In genomic region chr9:91659529-91660294, GRCh38 we compare ENCODE assay signal across 8 cellular contexts.
DNase-seq lines count a peak whose midpoint lies in the region; ATAC-seq and TF ChIP-seq lines count a peak whose summit lies in the region.

No MANE protein-coding gene starts in this region.

- H3K36me3 ChIP-seq in BE2C (no peaks in the 10 kb centered on the region), HEK293 (ENCODE audit: control insufficient read depth in 2 of 2, insufficient read depth in 1 of 2, low read length in 2 of 2) (no peaks in the 10 kb centered on the region), WERI-Rb-1 (no peaks in the 10 kb centered on the region)
- H3K36me3 ChIP-seq in CD8-positive, alpha-beta memory T cell (ENCODE audit: insufficient read depth, low read length) = no peaks in the 10 kb centered on the region
- no peaks in the 10 kb centered on the region for H3K36me3 ChIP-seq in CD8-positive, alpha-beta T cell (ENCODE audit: insufficient read depth, low read length)

- no peak overlapping the region for H3K27ac ChIP-seq in HEK293 (ENCODE audit: extremely low read depth, low read depth, low read length)
- no peak overlapping the region for H3K27ac ChIP-seq in WERI-Rb-1
- no peak overlapping the region for H3K27ac ChIP-seq in CD8-positive, alpha-beta memory T cell (ENCODE audit: low read depth, low read length)
- no peak overlapping the region for H3K27ac ChIP-seq in CD8-positive, alpha-beta T cell (ENCODE audit: low read depth, low read length)

- H3K36me3 Mint-ChIP-seq in effector memory CD8-positive, alpha-beta T cell (ENCODE audit: insufficient read depth) = no peaks in the 10 kb centered on the region
- no peaks in the 10 kb centered on the region for H3K36me3 Mint-ChIP-seq in CD8-positive, alpha-beta memory T cell
- H3K36me3 Mint-ChIP-seq in CD8-positive, alpha-beta T cell = no peaks in the 10 kb centered on the region

- POLR2A ChIA-PET in HEK293 (lab: Yijun Ruan, JAX) = interaction anchor here (0.5 kb wide), 1 partner anchor 54 kb away, joined by 3 read pairs; no protein-coding TSS in a partner anchor
- POLR2A ChIA-PET in CD8-positive, alpha-beta memory T cell (lab: Charles Lee) = no interaction called here
- POLR2A ChIA-PET in CD8-positive, alpha-beta T cell (lab: Charles Lee) = no interaction called here

- peaks cover 6% of the 10 kb centered on the region for H3K27me3 ChIP-seq in BE2C
- no peaks in the 10 kb centered on the region for H3K27me3 ChIP-seq in WERI-Rb-1 (ENCODE audit: insufficient read depth, low read depth, severe bottlenecking)
- no peaks in the 10 kb centered on the region for H3K27me3 ChIP-seq in CD8-positive, alpha-beta memory T cell (ENCODE audit: insufficient read depth, low read length, poor library complexity, severe bottlenecking)
- no peaks in the 10 kb centered on the region for H3K27me3 ChIP-seq in CD8-positive, alpha-beta T cell (ENCODE audit: insufficient read depth, low read length)

- peak; percentile 53 for DNase-seq in BE2C
- DNase-seq in WERI-Rb-1 = peak; percentile 46
- peak; percentile 39 for DNase-seq in kidney glomerular epithelial cell (lab: John Stamatoyannopoulos, UW)
- no peak for DNase-seq in effector memory CD8-positive, alpha-beta T cell
- DNase-seq in CD8-positive, alpha-beta memory T cell = no peak
- no peak for DNase-seq in CD8-positive, alpha-beta T cell

- H3K4me1 ChIP-seq in BE2C = no peaks in the 10 kb centered on the region; the same call in 1 of the 2 replicates
- H3K4me1 ChIP-seq in HEK293 (ENCODE audit: control insufficient read depth, insufficient read depth, low read length) = no peaks in the 10 kb centered on the region
- no peaks in the 10 kb centered on the region for H3K4me1 ChIP-seq in CD8-positive, alpha-beta memory T cell (ENCODE audit: insufficient read depth, low read length)
- no peaks in the 10 kb centered on the region for H3K4me1 ChIP-seq in CD8-positive, alpha-beta T cell (ENCODE audit: insufficient read depth, low read length)

- intact Hi-C loops in CD8-positive, alpha-beta T cell (cut with DNase I, micrococcal nuclease) = loop anchor here (1.0 to 2.0 kb wide), 2 partner anchors 67 to 68 kb away; no protein-coding TSS in a partner anchor

- no peaks in the 10 kb centered on the region for H3K4me1 Mint-ChIP-seq in effector memory CD8-positive, alpha-beta T cell (ENCODE audit: low read depth in 2 of 2)
- no peaks in the 10 kb centered on the region for H3K4me1 Mint-ChIP-seq in CD8-positive, alpha-beta memory T cell
- H3K4me1 Mint-ChIP-seq in CD8-positive, alpha-beta T cell (ENCODE audit: low read depth) = no peaks in the 10 kb centered on the region

- H3K27ac Mint-ChIP-seq in effector memory CD8-positive, alpha-beta T cell = no peak overlapping the region
- no peak overlapping the region for H3K27ac Mint-ChIP-seq in CD8-positive, alpha-beta memory T cell
- H3K27ac Mint-ChIP-seq in CD8-positive, alpha-beta T cell = no peak overlapping the region

- H3K4me3 Mint-ChIP-seq in effector memory CD8-positive, alpha-beta T cell = no peak overlapping the region
- H3K4me3 Mint-ChIP-seq in CD8-positive, alpha-beta memory T cell = no peak overlapping the region
- H3K4me3 Mint-ChIP-seq in CD8-positive, alpha-beta T cell = no peak overlapping the region

- peaks cover 38 to 50% of the 10 kb centered on the region in 2 donors for H3K27me3 Mint-ChIP-seq in effector memory CD8-positive, alpha-beta T cell
- H3K27me3 Mint-ChIP-seq in CD8-positive, alpha-beta memory T cell = peaks cover 4 to 29% of the 10 kb centered on the region in 2 donors
- H3K27me3 Mint-ChIP-seq in CD8-positive, alpha-beta T cell (ENCODE audit: low read depth) = peaks cover 10% of the 10 kb centered on the region

- CTCF ChIA-PET in HEK293 (lab: Yijun Ruan, JAX) = interaction anchor here (0.5 to 2.7 kb wide), 15 partner anchors 8 to 745 kb away, joined by 3 to 18 read pairs (median 5); no protein-coding TSS in a partner anchor
- CTCF ChIA-PET in CD8-positive, alpha-beta memory T cell (lab: Charles Lee) = interaction anchor here (1.1 kb wide), 1 partner anchor 12 kb away, joined by 3 read pairs; no protein-coding TSS in a partner anchor
- CTCF ChIA-PET in CD8-positive, alpha-beta T cell (lab: Charles Lee) = interaction anchor here (1.0 kb wide), 1 partner anchor 33 kb away, joined by 4 read pairs; no protein-coding TSS in a partner anchor

- H3K9me3 ChIP-seq in BE2C (no peaks in the 10 kb centered on the region), HEK293 (ENCODE audit: control insufficient read depth, insufficient read depth, low read depth, low read length) (no peaks in the 10 kb centered on the region), WERI-Rb-1 (ENCODE audit: severe bottlenecking) (no peaks in the 10 kb centered on the region)
- H3K9me3 ChIP-seq in CD8-positive, alpha-beta memory T cell (ENCODE audit: low read length) = no peaks in the 10 kb centered on the region
- no peaks in the 10 kb centered on the region for H3K9me3 ChIP-seq in CD8-positive, alpha-beta T cell (ENCODE audit: low read length)

- H3K4me3 ChIP-seq in BE2C (ENCODE audit: low read depth, low read length) = no peak overlapping the region
- H3K4me3 ChIP-seq in HEK293 (ENCODE audit: low read depth, low read length) = no peak overlapping the region
- no peak overlapping the region for H3K4me3 ChIP-seq in WERI-Rb-1 (ENCODE audit: low read depth, low read length)
- H3K4me3 ChIP-seq in CD8-positive, alpha-beta memory T cell (ENCODE audit: low read length) = no peak overlapping the region
- no peak overlapping the region for H3K4me3 ChIP-seq in CD8-positive, alpha-beta T cell (ENCODE audit: low read depth, low read length)

- TF ChIP-seq CTCF in BE2C (IDR thresholded peaks at IDR 0.05; ENCODE audit: low read depth, low read length) (peak; percentile 79), HEK293 (tag by site-specific recombination; IDR thresholded peaks at IDR 0.05) (no peak; the same call in 1 of the 2 replicates), WERI-Rb-1 (IDR thresholded peaks at IDR 0.05; ENCODE audit: low read depth, low read length) (peak; percentile 88)
- TF ChIP-seq CTCF in CD8-positive, alpha-beta T cell (IDR thresholded peaks at IDR 0.05) = no peak

- ATAC-seq in HG02798 (IDR thresholded peaks at IDR 0.05; ENCODE audit: poor library complexity, unreplicated experiment) = no peak
- no peak for ATAC-seq in effector memory CD8-positive, alpha-beta T cell (replicated peaks)
- no peak for ATAC-seq in CD8-positive, alpha-beta T cell

- H3K9me3 Mint-ChIP-seq in effector memory CD8-positive, alpha-beta T cell = no peaks in the 10 kb centered on the region
- no peaks in the 10 kb centered on the region for H3K9me3 Mint-ChIP-seq in CD8-positive, alpha-beta memory T cell
- no peaks in the 10 kb centered on the region for H3K9me3 Mint-ChIP-seq in CD8-positive, alpha-beta T cell

TF ChIP-seq in HEK293, 187 proteins besides CTCF, POLR2A, EP300 and RAD21:
- TF ChIP-seq SCRT1 (tag by site-specific recombination; IDR thresholded peaks at IDR 0.05; ENCODE audit: borderline replicate concordance) = no peak
- TF ChIP-seq, protein P1, sequence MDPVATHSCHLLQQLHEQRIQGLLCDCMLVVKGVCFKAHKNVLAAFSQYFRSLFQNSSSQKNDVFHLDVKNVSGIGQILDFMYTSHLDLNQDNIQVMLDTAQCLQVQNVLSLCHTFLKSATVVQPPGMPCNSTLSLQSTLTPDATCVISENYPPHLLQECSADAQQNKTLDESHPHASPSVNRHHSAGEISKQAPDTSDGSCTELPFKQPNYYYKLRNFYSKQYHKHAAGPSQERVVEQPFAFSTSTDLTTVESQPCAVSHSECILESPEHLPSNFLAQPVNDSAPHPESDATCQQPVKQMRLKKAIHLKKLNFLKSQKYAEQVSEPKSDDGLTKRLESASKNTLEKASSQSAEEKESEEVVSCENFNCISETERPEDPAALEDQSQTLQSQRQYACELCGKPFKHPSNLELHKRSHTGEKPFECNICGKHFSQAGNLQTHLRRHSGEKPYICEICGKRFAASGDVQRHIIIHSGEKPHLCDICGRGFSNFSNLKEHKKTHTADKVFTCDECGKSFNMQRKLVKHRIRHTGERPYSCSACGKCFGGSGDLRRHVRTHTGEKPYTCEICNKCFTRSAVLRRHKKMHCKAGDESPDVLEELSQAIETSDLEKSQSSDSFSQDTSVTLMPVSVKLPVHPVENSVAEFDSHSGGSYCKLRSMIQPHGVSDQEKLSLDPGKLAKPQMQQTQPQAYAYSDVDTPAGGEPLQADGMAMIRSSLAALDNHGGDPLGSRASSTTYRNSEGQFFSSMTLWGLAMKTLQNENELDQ (tag by site-specific recombination; IDR thresholded peaks at IDR 0.05; ENCODE audit: low read depth) = no peak
- TF ChIP-seq ZNF654 (tag by site-specific recombination; IDR thresholded peaks at IDR 0.05; ENCODE audit: low read depth) = peak; percentile 45
- TF ChIP-seq, protein P2, sequence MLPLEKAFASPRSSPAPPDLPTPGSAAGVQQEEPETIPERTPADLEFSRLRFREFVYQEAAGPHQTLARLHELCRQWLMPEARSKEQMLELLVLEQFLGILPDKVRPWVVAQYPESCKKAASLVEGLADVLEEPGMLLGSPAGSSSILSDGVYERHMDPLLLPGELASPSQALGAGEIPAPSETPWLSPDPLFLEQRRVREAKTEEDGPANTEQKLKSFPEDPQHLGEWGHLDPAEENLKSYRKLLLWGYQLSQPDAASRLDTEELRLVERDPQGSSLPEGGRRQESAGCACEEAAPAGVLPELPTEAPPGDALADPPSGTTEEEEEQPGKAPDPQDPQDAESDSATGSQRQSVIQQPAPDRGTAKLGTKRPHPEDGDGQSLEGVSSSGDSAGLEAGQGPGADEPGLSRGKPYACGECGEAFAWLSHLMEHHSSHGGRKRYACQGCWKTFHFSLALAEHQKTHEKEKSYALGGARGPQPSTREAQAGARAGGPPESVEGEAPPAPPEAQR (tag by site-specific recombination; IDR thresholded peaks at IDR 0.05) = no peak
- no peak for TF ChIP-seq ZNF184 (tag by site-specific recombination; IDR thresholded peaks at IDR 0.05)
- no peak for TF ChIP-seq ZNF10 (tag by site-specific recombination; IDR thresholded peaks at IDR 0.05)

Comparison
In these comparisons a context has a peak if more than half of its experiments do, and no peak if none do; other contexts are left out.
1. DNase-seq: peak in BE2C (single experiment), WERI-Rb-1 (single experiment) and kidney glomerular epithelial cell (single experiment); none in effector memory CD8-positive, alpha-beta T cell (0 of 3), CD8-positive, alpha-beta memory T cell (0 of 5) and CD8-positive, alpha-beta T cell (0 of 7).
2. CTCF ChIP-seq: peak in BE2C (single experiment) and WERI-Rb-1 (single experiment); none in HEK293 (single experiment) and CD8-positive, alpha-beta T cell (single experiment).